18 cellular contexts compared by ENCODE assay signal in genomic region chr3:65669163-65669875, GRCh38.
DNase-seq lines count a peak whose midpoint lies in the region; TF ChIP-seq lines count a peak whose summit lies in the region.
"Had no signal": no experiment of that assay in that cellular context is flagged by ENCODE, and none has a peak within 500 bp of the region (broad histone marks: within the 10 kb centered on the region; RNA-seq: fewer than 3 reads in every experiment).

No MANE protein-coding gene starts in this region.

- TF ChIP-seq POLR2A in transverse colon (IDR thresholded peaks at IDR 0.05): no peak

- 71 to 76% methylated on average over 4 to 5 of the region's 5 CpGs for WGBS in transverse colon (ENCODE audit: low coverage in 1 of 2), 2 donors

- H3K27ac ChIP-seq in brain microvascular endothelial cell: no peak overlapping the region
- H3K27ac ChIP-seq in ascending aorta: no peak overlapping the region
- H3K27ac ChIP-seq in transverse colon: no peak overlapping the region
- H3K27ac ChIP-seq: lower lobe of right lung, upper lobe of left lung had no signal

- TF ChIP-seq CTCF in brain microvascular endothelial cell (IDR thresholded peaks at IDR 0.05; ENCODE audit: low read depth, low read length, missing control alignments) (no peak), foreskin fibroblast (IDR thresholded peaks at IDR 0.05; ENCODE audit: low read depth, low read length) (no peak), retinal pigment epithelial cell (conservative IDR thresholded peaks at IDR 0.05; ENCODE audit: low read depth, low read length) (no peak), ascending aorta (IDR thresholded peaks at IDR 0.05) (no peak), transverse colon (IDR thresholded peaks at IDR 0.05) (no peak)

- H3K27me3 ChIP-seq in brain microvascular endothelial cell (replicated peaks) (no peaks in the 10 kb centered on the region), ascending aorta (no peaks in the 10 kb centered on the region), transverse colon (no peaks in the 10 kb centered on the region)
- H3K27me3 ChIP-seq: upper lobe of left lung had no signal

- DNase-seq in Jurkat, Clone E6-1 (ENCODE audit: low read depth, low spot score): peak; percentile 2
- peak; percentile 40 for DNase-seq in brain microvascular endothelial cell
- DNase-seq in foreskin fibroblast: peak; percentile 43 to 66
- DNase-seq in retinal pigment epithelial cell (ENCODE audit: low read depth): peak; percentile 7
- DNase-seq in effector CD4-positive, alpha-beta T cell: no peak
- no peak for DNase-seq in ascending aorta (ENCODE audit: low spot score in 2 of 2)
- no peak for DNase-seq in transverse colon
- no peak for DNase-seq in T-helper 9 cell
- DNase-seq: activated gamma-delta T cell treated with Interleukin-2 at 50 U/mL for 16 hours; DMS79 treated with DMSO at 0.1 percent for 48 hours; lower lobe of right lung; NCI-H1092; nephron progenitor cell; NK-92 treated with Interleukin-12 subunit alpha and Interleukin-12 subunit beta, amount 100 ng/mL, for 24 hours; stimulated activated CD4-positive, alpha-beta T cell treated with anti-CD3 and anti-CD28 coated beads, Interleukin-15, amount 100 ng/mL, for 24 hours; stimulated activated naive CD4-positive, alpha-beta T cell treated with Interleukin-2 at 50 U/mL for 16 hours; T-helper 2 cell; upper lobe of left lung had no signal

- intact Hi-C loops in ascending aorta (cut with DNase I) (no loop called here), transverse colon (cut with DNase I; ENCODE audit: low total_unique reads) (no loop called here)

- no peak for TF ChIP-seq EP300 in transverse colon (IDR thresholded peaks at IDR 0.05; ENCODE audit: low read depth)

- H3K4me1 ChIP-seq in ascending aorta: no peaks in the 10 kb centered on the region
- no peaks in the 10 kb centered on the region for H3K4me1 ChIP-seq in transverse colon
- H3K4me1 ChIP-seq: lower lobe of right lung, upper lobe of left lung had no signal

- H3K9me3 ChIP-seq in ascending aorta (no peaks in the 10 kb centered on the region), transverse colon (no peaks in the 10 kb centered on the region)
- H3K9me3 ChIP-seq: lower lobe of right lung, upper lobe of left lung had no signal

- in situ Hi-C loops in brain microvascular endothelial cell (cut with HindIII; ENCODE audit: low pct_ligation_motif_present, low sequenced_read_pairs) (no loop called here), transverse colon (cut with MboI; ENCODE audit: low pct_ligation_motif_present in 1 of 4, low pct_unique_long_range_greater_than_20kb in 1 of 4, low sequenced_read_pairs in 3 of 4) (no loop called here)

- no peak overlapping the region for H3K4me3 ChIP-seq in Jurkat, Clone E6-1 (ENCODE audit: low read length)
- no peak overlapping the region for H3K4me3 ChIP-seq in brain microvascular endothelial cell (ENCODE audit: low read depth, low read length)
- no peak overlapping the region for H3K4me3 ChIP-seq in foreskin fibroblast (ENCODE audit: low read depth in 1 of 2, low read length in 2 of 2)
- H3K4me3 ChIP-seq in retinal pigment epithelial cell (ENCODE audit: low read length): no peak overlapping the region
- no peak overlapping the region for H3K4me3 ChIP-seq in ascending aorta
- no peak overlapping the region for H3K4me3 ChIP-seq in transverse colon
- H3K4me3 ChIP-seq: lower lobe of right lung, upper lobe of left lung had no signal

- H3K36me3 ChIP-seq in brain microvascular endothelial cell (replicated peaks): no peaks in the 10 kb centered on the region
- H3K36me3 ChIP-seq in ascending aorta: no peaks in the 10 kb centered on the region
- H3K36me3 ChIP-seq in transverse colon: no peaks in the 10 kb centered on the region
- H3K36me3 ChIP-seq: lower lobe of right lung, upper lobe of left lung had no signal

Comparison
In these comparisons a context has a peak if more than half of its experiments do, and no peak if none do; other contexts are left out.
1. DNase-seq: peak in Jurkat, Clone E6-1 (single experiment), brain microvascular endothelial cell (single experiment), foreskin fibroblast (2 of 2) and retinal pigment epithelial cell (single experiment); none in effector CD4-positive, alpha-beta T cell (single experiment), ascending aorta (0 of 2), transverse colon (single experiment) and T-helper 9 cell (single experiment).